Comparison of ENCODE assay signal across 8 cellular contexts in genomic region chr5:79513519-79514390, GRCh38. TPM values are rescaled to one million over a fixed set of nuclear protein-coding genes. Genes with fewer than 3 reads are reported as not detected.
DNase-seq lines count a peak whose midpoint lies in the region; FAIRE-seq and TF ChIP-seq lines count a peak whose summit lies in the region.

Gene HOMER1, minus strand, starts transcription at chr5:79514134. Its CDS starts 1,360 bp downstream, at chr5:79512774.

- H3K79me2 ChIP-seq in SU-DHL-6 (ENCODE audit: insufficient read depth, low read length) = no peaks in the 10 kb centered on the region

- no peaks in the 10 kb centered on the region for H3K9me3 ChIP-seq in SU-DHL-6 (ENCODE audit: insufficient read depth, low read length)
- no peaks in the 10 kb centered on the region for H3K9me3 ChIP-seq in adipocyte (ENCODE audit: control insufficient read depth, low read length)

- H3K27me3 ChIP-seq in SU-DHL-6 (ENCODE audit: low read length) (0 out of 2 replicates have a peak, but pooled peaks cover 3% of the 10 kb centered on the region), adipocyte (replicated peaks; ENCODE audit: control insufficient read depth, insufficient read depth, low read length) (no peaks in the 10 kb centered on the region)

- peak within 1 kb of the TSS; percentile 69 for H3K4me2 ChIP-seq in SU-DHL-6 (ENCODE audit: low read depth, low read length, poor library complexity, severe bottlenecking)

- peaks cover 23% of the 10 kb centered on the region for H3F3A ChIP-seq in SU-DHL-6 (ENCODE audit: insufficient read depth)

- peaks cover 18% of the 10 kb centered on the region for H3K4me1 ChIP-seq in adipocyte (ENCODE audit: control insufficient read depth, insufficient read depth, low read length)

- no peak for FAIRE-seq in H54 (lab: Jason Lieb, UNC)

- no peaks in the 10 kb centered on the region for H3K36me3 ChIP-seq in SU-DHL-6 (ENCODE audit: low read length)
- H3K36me3 ChIP-seq in adipocyte (ENCODE audit: control insufficient read depth, insufficient read depth, low read length, severe bottlenecking) = no peaks in the 10 kb centered on the region

- TF ChIP-seq POLR2A in H54 (IDR thresholded peaks at IDR 0.05; ENCODE audit: low read depth, low read length) = peak; percentile 79

- H3K9me2 ChIP-seq in SU-DHL-6 (replicated peaks; ENCODE audit: insufficient read depth, low read length) = no peaks in the 10 kb centered on the region

- intact Hi-C loops in cardiac septum (cut with DNase I) = loop anchor here (5.0 kb wide), 1 partner anchor 276 kb away; the partner anchor contains the start of gene JMY
- intact Hi-C loops in posterior vena cava (cut with DNase I) = loop anchor here in 1 of 2 donors (10.0 kb wide), 1 partner anchor 101 kb away; the partner anchor contains the start of gene TENT2

- DNase-seq in GM04504 (ENCODE audit: low read depth) (peak; percentile 48), H54 (ENCODE audit: insufficient read length, low spot score) (peak; percentile 54), LHCN-M2 (ENCODE audit: low read depth) (peak; percentile 70), adipocyte (ENCODE audit: low read depth) (peak; percentile 91), cardiac septum (ENCODE audit: low spot score) (peak; percentile 89), posterior vena cava (ENCODE audit: low spot score) (peak; percentile 92), ureter (ENCODE audit: low spot score) (peak; percentile 83)

- H2AFZ ChIP-seq in SU-DHL-6 (ENCODE audit: low read depth, low read length, severe bottlenecking) = peak within 1 kb of the TSS; percentile 96

- H3K4me3 ChIP-seq in SU-DHL-6 (ENCODE audit: insufficient read depth, low read length, poor library complexity, severe bottlenecking) = peak within 1 kb of the TSS; percentile 68
- H3K4me3 ChIP-seq in adipocyte (ENCODE audit: low read length) = peak within 1 kb of the TSS; percentile 92

- H4K20me1 ChIP-seq in SU-DHL-6 (ENCODE audit: low read depth, low read length) = no peaks in the 10 kb centered on the region

- H3K9ac ChIP-seq in SU-DHL-6 (ENCODE audit: low read length) = peak within 1 kb of the TSS; percentile 61
- H3K9ac ChIP-seq in adipocyte (ENCODE audit: low read length) = peak within 1 kb of the TSS; percentile 88

- TF ChIP-seq CTCF in SU-DHL-6 (IDR thresholded peaks at IDR 0.05; ENCODE audit: insufficient read depth, low read length, poor library complexity, severe bottlenecking) = no peak

- peak within 1 kb of the TSS; percentile 49 for H3K27ac ChIP-seq in SU-DHL-6 (ENCODE audit: low read depth, low read length)

RNA-seq across cellular contexts. Expression of gene HOMER1, which starts in this region (rescaled TPM):
- total RNA-seq in LHCN-M2 (2014; rRNA removed) (7.4 and 7.8 TPM in 2 replicates), cardiac septum (67.4 TPM), posterior vena cava (1 to 10 TPM; 6.8 to 7.8 TPM), ureter (16.5 TPM)
- 3.2 TPM for polyA plus RNA-seq in LHCN-M2 (2012)

Comparison
In these comparisons a context has a peak if more than half of its experiments do, and no peak if none do; other contexts are left out.
1. Peak in every context shown above with its lines: DNase-seq, H3K4me3 ChIP-seq and H3K27ac ChIP-seq.